Comparison of ENCODE assay signal across 15 cellular contexts in the genomic region with DNA sequence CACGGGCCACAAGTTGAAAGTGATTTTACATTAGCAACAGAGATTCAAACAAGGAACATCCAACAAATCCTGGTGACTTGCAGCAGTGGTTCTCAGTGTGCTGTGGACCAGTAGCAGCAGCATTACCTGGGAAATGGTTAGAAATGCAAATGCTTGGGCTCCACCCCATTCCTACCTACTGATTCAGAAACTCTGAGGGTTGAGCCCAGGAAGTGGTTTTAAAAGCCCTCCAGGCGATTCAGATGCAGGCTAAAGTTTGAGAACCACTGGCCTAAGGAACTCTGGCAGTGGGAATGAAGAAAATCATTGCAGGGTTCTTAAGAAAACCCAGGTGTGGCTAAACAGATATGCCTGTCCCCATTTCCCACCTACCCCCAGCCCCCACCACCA.
DNase-seq lines count a peak whose midpoint lies in the region; ATAC-seq lines count a peak whose summit lies in the region.
"Had no signal": no experiment of that assay in that cellular context is flagged by ENCODE, and none has a peak within 500 bp of the region (broad histone marks: within the 10 kb centered on the region; RNA-seq: fewer than 3 reads in every experiment).

No MANE protein-coding gene starts in this region.

- H3K27ac ChIP-seq in SJSA1 = peak overlapping the region; percentile 87
- H3K27ac ChIP-seq: thoracic aorta had no signal

- DNase-seq in ACHN = peak; percentile 42
- peak in 1 of 2 experiments; percentile 51 for DNase-seq in SJSA1 (ENCODE audit: low read depth in 1 of 2, low spot score in 2 of 2)
- peak; percentile 48 for DNase-seq in iris pigment epithelial cell (ENCODE audit: low read depth)
- DNase-seq in GF-D8 (lab: John Stamatoyannopoulos, UW) = no peak
- DNase-seq in NCI-H345 (lab: John Stamatoyannopoulos, UW) = no peak
- no peak for DNase-seq in activated CD4-positive, CD25-positive, alpha-beta regulatory T cell (lab: John Stamatoyannopoulos, UW)
- DNase-seq: activated CD4-positive, alpha-beta memory T cell treated with anti-CD3 and anti-CD28 coated beads, Interleukin-2, amount 10 ng/mL, durations not matched to agents 7 days and 5 days; activated naive CD4-positive, alpha-beta T cell; naive B cell; NCI-H1417 treated with DMSO at 0.1 percent for 48 hours; T-cell had no signal

- peaks cover 34% of the 10 kb centered on the region for H3K4me1 ChIP-seq in SJSA1 (replicated peaks)

- ATAC-seq in HG03432 (IDR thresholded peaks at IDR 0.05; ENCODE audit: unreplicated experiment) = peak; percentile 46
- no peak for ATAC-seq in HG03571 (IDR thresholded peaks at IDR 0.05; ENCODE audit: unreplicated experiment)
- ATAC-seq: T-cell had no signal

- no peak overlapping the region for H3K4me3 ChIP-seq in SJSA1
- H3K4me3 ChIP-seq: skin epidermis, thoracic aorta had no signal

- in situ Hi-C loops in ACHN (cut with HindIII; ENCODE audit: low pct_ligation_motif_present, low pct_unique_long_range_greater_than_20kb, low sequenced_read_pairs) = no loop called here

- no peaks in the 10 kb centered on the region; the same call in 1 of the 2 replicates for H3K9me3 ChIP-seq in SJSA1 (replicated peaks)
- H3K9me3 ChIP-seq: thoracic aorta had no signal

- H3K27me3 ChIP-seq in SJSA1 (replicated peaks) = no peaks in the 10 kb centered on the region

- no peaks in the 10 kb centered on the region for H3K36me3 ChIP-seq in SJSA1
- H3K36me3 ChIP-seq: thoracic aorta had no signal

Comparison
In these comparisons a context has a peak if more than half of its experiments do, and no peak if none do; other contexts are left out.
1. DNase-seq: peak in ACHN (single experiment) and iris pigment epithelial cell (single experiment); none in GF-D8 (single experiment), NCI-H345 (single experiment) and activated CD4-positive, CD25-positive, alpha-beta regulatory T cell (0 of 4).